In genomic region chr20:57089701-57090144, GRCh38 we compare ENCODE assay signal across 1 cellular context.
TF ChIP-seq lines count a peak whose summit lies in the region.

No MANE protein-coding gene starts in this region.

TF ChIP-seq in HepG2, 621 proteins besides CTCF, POLR2A, EP300 and RAD21 (continued from another document and continues in another):
- TF ChIP-seq TEAD3 (CRISPR knock-in tag; optimal IDR thresholded peaks at IDR 0.05; ENCODE audit: borderline replicate concordance) (no peak), ZBTB25 (CRISPR knock-in tag; IDR thresholded peaks at IDR 0.05) (no peak), MYNN (CRISPR knock-in tag; IDR thresholded peaks at IDR 0.05; ENCODE audit: low read depth) (no peak), MTA1 (CRISPR knock-in tag; IDR thresholded peaks at IDR 0.05; ENCODE audit: borderline replicate concordance) (no peak), RAD51 (IDR thresholded peaks at IDR 0.05; ENCODE audit: borderline replicate concordance) (no peak), ZNF709 (CRISPR knock-in tag; IDR thresholded peaks at IDR 0.05) (no peak), UBTF (CRISPR knock-in tag; IDR thresholded peaks at IDR 0.05) (no peak), ZNF749 (CRISPR knock-in tag; IDR thresholded peaks at IDR 0.05; ENCODE audit: borderline replicate concordance) (no peak), EED (CRISPR knock-in tag; IDR thresholded peaks at IDR 0.05) (no peak), CCAR2 (optimal IDR thresholded peaks at IDR 0.05; ENCODE audit: low read depth, low read length) (no peak), ZMYM4 (CRISPR knock-in tag; IDR thresholded peaks at IDR 0.05) (no peak), ZEB1 (IDR thresholded peaks at IDR 0.05; ENCODE audit: insufficient replicate concordance, low read depth) (no peak), ZNF44 (CRISPR knock-in tag; IDR thresholded peaks at IDR 0.05) (0 out of 2 replicates have a peak, but pooled peaks have one; percentile 47), ZNF564 (CRISPR knock-in tag; IDR thresholded peaks at IDR 0.05) (no peak), FOXA3 (CRISPR knock-in tag; IDR thresholded peaks at IDR 0.05) (no peak), ZBTB4 (CRISPR knock-in tag; IDR thresholded peaks at IDR 0.05; ENCODE audit: borderline replicate concordance) (no peak), BCL3 (CRISPR knock-in tag; IDR thresholded peaks at IDR 0.05) (0 out of 2 replicates have a peak, but pooled peaks have one; percentile 57), ZNF280D (CRISPR knock-in tag; IDR thresholded peaks at IDR 0.05) (no peak), SRSF4 (IDR thresholded peaks at IDR 0.05; ENCODE audit: low read depth, low read length, poor library complexity, severe bottlenecking) (no peak), SIN3B (IDR thresholded peaks at IDR 0.05; ENCODE audit: low read length) (no peak), DPF2 (CRISPR knock-in tag; IDR thresholded peaks at IDR 0.05; ENCODE audit: borderline replicate concordance, low read depth) (no peak), KLF12 (CRISPR knock-in tag; IDR thresholded peaks at IDR 0.05; ENCODE audit: borderline replicate concordance) (no peak), ZNF841 (CRISPR knock-in tag; IDR thresholded peaks at IDR 0.05; ENCODE audit: borderline replicate concordance) (no peak), ZNF567 (CRISPR knock-in tag; IDR thresholded peaks at IDR 0.05; ENCODE audit: borderline replicate concordance) (no peak), ELF4 (CRISPR knock-in tag; IDR thresholded peaks at IDR 0.05; ENCODE audit: borderline replicate concordance) (no peak), SRSF1 (optimal IDR thresholded peaks at IDR 0.05; ENCODE audit: low read depth, low read length) (no peak), SIX1 (CRISPR knock-in tag; IDR thresholded peaks at IDR 0.05; ENCODE audit: borderline replicate concordance) (no peak), NPAS2 (CRISPR knock-in tag; IDR thresholded peaks at IDR 0.05; ENCODE audit: borderline replicate concordance) (no peak), ZNF878 (CRISPR knock-in tag; IDR thresholded peaks at IDR 0.05) (no peak), NFYB (CRISPR knock-in tag; IDR thresholded peaks at IDR 0.05) (no peak), AGO1 (IDR thresholded peaks at IDR 0.05; ENCODE audit: low read depth, low read length, poor library complexity, severe bottlenecking) (no peak), KDM2A (CRISPR knock-in tag; IDR thresholded peaks at IDR 0.05; ENCODE audit: borderline replicate concordance, low read depth) (peak; percentile 53; the same call in 1 of the 2 replicates), ZNF598 (CRISPR knock-in tag; IDR thresholded peaks at IDR 0.05; ENCODE audit: borderline replicate concordance) (peak; percentile 79; the same call in 1 of the 2 replicates), HOXA7 (CRISPR knock-in tag; IDR thresholded peaks at IDR 0.05) (no peak), RFX1 (IDR thresholded peaks at IDR 0.05) (no peak), IRF9 (CRISPR knock-in tag; IDR thresholded peaks at IDR 0.05; ENCODE audit: borderline replicate concordance) (peak; percentile 22; the same call in 1 of the 2 replicates), ZNF33B (CRISPR knock-in tag; IDR thresholded peaks at IDR 0.05) (no peak), NKX3-1 (CRISPR knock-in tag; IDR thresholded peaks at IDR 0.05) (no peak), SMAD9 (CRISPR knock-in tag; IDR thresholded peaks at IDR 0.05) (no peak)
- TF ChIP-seq, protein P1, sequence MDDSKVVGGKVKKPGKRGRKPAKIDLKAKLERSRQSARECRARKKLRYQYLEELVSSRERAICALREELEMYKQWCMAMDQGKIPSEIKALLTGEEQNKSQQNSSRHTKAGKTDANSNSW (CRISPR knock-in tag; IDR thresholded peaks at IDR 0.05; ENCODE audit: borderline replicate concordance) = no peak
- TF ChIP-seq, protein P2, sequence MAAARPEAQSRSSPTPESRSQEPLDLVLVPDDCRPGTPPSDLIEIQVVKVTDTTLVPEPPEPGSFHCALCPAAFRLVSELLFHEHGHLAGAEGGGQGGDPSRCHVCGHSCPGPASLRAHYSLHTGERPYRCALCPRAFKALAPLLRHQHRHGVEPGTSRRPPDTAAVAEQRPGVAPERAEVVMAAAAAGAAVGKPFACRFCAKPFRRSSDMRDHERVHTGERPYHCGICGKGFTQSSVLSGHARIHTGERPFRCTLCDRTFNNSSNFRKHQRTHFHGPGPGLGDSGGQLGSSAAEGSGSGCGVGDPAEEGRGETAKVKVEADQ (CRISPR knock-in tag; IDR thresholded peaks at IDR 0.05; ENCODE audit: borderline replicate concordance) = peak; percentile 0; the same call in 1 of the 2 replicates
- TF ChIP-seq, protein P3, sequence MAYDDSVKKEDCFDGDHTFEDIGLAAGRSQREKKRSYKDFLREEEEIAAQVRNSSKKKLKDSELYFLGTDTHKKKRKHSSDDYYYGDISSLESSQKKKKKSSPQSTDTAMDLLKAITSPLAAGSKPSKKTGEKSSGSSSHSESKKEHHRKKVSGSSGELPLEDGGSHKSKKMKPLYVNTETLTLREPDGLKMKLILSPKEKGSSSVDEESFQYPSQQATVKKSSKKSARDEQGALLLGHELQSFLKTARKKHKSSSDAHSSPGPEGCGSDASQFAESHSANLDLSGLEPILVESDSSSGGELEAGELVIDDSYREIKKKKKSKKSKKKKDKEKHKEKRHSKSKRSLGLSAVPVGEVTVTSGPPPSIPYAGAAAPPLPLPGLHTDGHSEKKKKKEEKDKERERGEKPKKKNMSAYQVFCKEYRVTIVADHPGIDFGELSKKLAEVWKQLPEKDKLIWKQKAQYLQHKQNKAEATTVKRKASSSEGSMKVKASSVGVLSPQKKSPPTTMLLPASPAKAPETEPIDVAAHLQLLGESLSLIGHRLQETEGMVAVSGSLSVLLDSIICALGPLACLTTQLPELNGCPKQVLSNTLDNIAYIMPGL (CRISPR knock-in tag; IDR thresholded peaks at IDR 0.05; ENCODE audit: borderline replicate concordance in 1 of 2, low read depth in 1 of 2) = no peak
- TF ChIP-seq, protein P4, sequence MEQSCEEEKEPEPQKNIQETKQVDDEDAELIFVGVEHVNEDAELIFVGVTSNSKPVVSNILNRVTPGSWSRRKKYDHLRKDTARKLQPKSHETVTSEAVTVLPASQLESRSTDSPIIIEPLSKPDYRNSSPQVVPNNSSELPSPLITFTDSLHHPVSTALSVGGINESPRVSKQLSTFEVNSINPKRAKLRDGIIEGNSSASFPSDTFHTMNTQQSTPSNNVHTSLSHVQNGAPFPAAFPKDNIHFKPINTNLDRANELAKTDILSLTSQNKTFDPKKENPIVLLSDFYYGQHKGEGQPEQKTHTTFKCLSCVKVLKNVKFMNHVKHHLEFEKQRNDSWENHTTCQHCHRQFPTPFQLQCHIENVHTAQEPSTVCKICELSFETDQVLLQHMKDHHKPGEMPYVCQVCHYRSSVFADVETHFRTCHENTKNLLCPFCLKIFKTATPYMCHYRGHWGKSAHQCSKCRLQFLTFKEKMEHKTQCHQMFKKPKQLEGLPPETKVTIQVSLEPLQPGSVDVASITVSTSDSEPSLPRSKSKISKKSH (CRISPR knock-in tag; IDR thresholded peaks at IDR 0.05; ENCODE audit: borderline replicate concordance) = no peak
- TF ChIP-seq, protein P5, sequence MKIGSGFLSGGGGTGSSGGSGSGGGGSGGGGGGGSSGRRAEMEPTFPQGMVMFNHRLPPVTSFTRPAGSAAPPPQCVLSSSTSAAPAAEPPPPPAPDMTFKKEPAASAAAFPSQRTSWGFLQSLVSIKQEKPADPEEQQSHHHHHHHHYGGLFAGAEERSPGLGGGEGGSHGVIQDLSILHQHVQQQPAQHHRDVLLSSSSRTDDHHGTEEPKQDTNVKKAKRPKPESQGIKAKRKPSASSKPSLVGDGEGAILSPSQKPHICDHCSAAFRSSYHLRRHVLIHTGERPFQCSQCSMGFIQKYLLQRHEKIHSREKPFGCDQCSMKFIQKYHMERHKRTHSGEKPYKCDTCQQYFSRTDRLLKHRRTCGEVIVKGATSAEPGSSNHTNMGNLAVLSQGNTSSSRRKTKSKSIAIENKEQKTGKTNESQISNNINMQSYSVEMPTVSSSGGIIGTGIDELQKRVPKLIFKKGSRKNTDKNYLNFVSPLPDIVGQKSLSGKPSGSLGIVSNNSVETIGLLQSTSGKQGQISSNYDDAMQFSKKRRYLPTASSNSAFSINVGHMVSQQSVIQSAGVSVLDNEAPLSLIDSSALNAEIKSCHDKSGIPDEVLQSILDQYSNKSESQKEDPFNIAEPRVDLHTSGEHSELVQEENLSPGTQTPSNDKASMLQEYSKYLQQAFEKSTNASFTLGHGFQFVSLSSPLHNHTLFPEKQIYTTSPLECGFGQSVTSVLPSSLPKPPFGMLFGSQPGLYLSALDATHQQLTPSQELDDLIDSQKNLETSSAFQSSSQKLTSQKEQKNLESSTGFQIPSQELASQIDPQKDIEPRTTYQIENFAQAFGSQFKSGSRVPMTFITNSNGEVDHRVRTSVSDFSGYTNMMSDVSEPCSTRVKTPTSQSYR (CRISPR knock-in tag; IDR thresholded peaks at IDR 0.05; ENCODE audit: borderline replicate concordance) = no peak
